12 cellular contexts compared by ENCODE assay signal in the genomic region with DNA sequence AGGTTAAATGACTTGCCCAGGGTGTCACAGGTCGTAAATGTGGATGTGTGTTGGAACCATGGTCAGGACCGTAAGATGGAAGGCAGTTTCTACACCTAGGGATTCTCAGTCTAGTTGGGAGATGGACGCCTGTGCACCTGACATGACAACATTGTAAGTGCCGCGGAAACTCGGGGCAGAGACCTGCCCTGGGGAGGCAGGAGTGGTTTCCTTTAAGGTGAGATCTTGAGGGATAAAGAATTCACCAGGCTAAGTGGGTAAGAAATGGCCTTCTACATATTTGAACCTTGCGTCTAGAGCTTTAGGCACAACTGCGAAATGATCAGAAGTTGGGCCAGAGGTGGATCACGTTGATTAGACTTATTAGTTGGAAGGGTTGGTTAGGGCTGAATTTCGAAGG. TPM values are rescaled to one million over a fixed set of nuclear protein-coding genes. Genes with fewer than 3 reads are reported as not detected.
DNase-seq lines count a peak whose midpoint lies in the region; ATAC-seq, FAIRE-seq and TF ChIP-seq lines count a peak whose summit lies in the region.
"Had no signal": no experiment of that assay in that cellular context is flagged by ENCODE, and none has a peak within 500 bp of the region (broad histone marks: within the 10 kb centered on the region; RNA-seq: fewer than 3 reads in every experiment).

No MANE protein-coding gene starts in this region.

- H3K27me3 ChIP-seq in GM12878 (replicated peaks in 1 of 2; ENCODE audit: control insufficient read depth in 2 of 2, insufficient read depth in 2 of 2, low read length in 1 of 2) = no peaks in the 10 kb centered on the region
- H3K27me3 ChIP-seq: uterus had no signal

- TF ChIP-seq EP300 in GM12878 (IDR thresholded peaks at IDR 0.05; ENCODE audit: borderline replicate concordance in 1 of 2, control insufficient read depth in 1 of 2, low read depth in 2 of 2, low read length in 2 of 2) = no peak

- ATAC-seq in GM12878 (no peak), HG02642 (IDR thresholded peaks at IDR 0.05; ENCODE audit: poor library complexity, unreplicated experiment) (no peak)
- ATAC-seq in natural killer cell treated with Interleukin-12 subunit alpha and Interleukin-12 subunit beta and Interleukin-15 and Interleukin-18, amount 100 ng/mL, for 72 hours = no peak

- intact Hi-C loops in CD14-positive monocyte (cut with micrococcal nuclease) (loop anchor here in 1 of 2 donors (5.0 kb wide), 1 partner anchor 279 kb away; no protein-coding TSS in a partner anchor), GM12878 (cut with micrococcal nuclease; ENCODE audit: unreplicated experiment) (loop anchor here (2.0 kb wide), 1 partner anchor 87 kb away; no protein-coding TSS in a partner anchor)

- RAD21 ChIA-PET in GM12878 (lab: Charles Lee; ENCODE audit: unreplicated experiment) = no interaction called here

- in situ Hi-C loops in GM12878 (cut with MboI) = no loop called here

- no peak overlapping the region for H3K27ac ChIP-seq in GM12878 (ENCODE audit: control insufficient read depth, insufficient read depth)
- H3K27ac ChIP-seq: RWPE1 had no signal

- H3K4me1 Mint-ChIP-seq in CD14-positive monocyte = peaks cover 83% of the 10 kb centered on the region
- peaks cover 66 to 69% of the 10 kb centered on the region in 2 donors for H3K4me1 Mint-ChIP-seq in natural killer cell treated with Interleukin-12 subunit alpha and Interleukin-12 subunit beta and Interleukin-15 and Interleukin-18, amount 100 ng/mL, for 72 hours (ENCODE audit: low read depth in 2 of 2)

- peaks cover 24% of the 10 kb centered on the region for H3K4me1 ChIP-seq in GM12878 (ENCODE audit: control insufficient read depth, insufficient read depth, low read length)

- peak overlapping the region; percentile 71 for H3K4me2 ChIP-seq in GM12878 (ENCODE audit: control insufficient read depth, insufficient read depth)

- TSS peak; percentile 71 for BruUV-seq in GM12878 (replicated peaks; lab: Mats Ljungman, UMichigan)

- no peak for TF ChIP-seq RAD21 in GM12878 (IDR thresholded peaks at IDR 0.05; ENCODE audit: insufficient read depth, low read depth, low read length)

- SMC1A ChIA-PET in GM12878 (lab: Charles Lee; ENCODE audit: uncharacterized antibody, unreplicated experiment) = interaction anchor here (0.8 to 1.5 kb wide), 4 partner anchors 38 to 87 kb away, joined by 3 to 6 read pairs (median 3); no protein-coding TSS in a partner anchor

- H3K9ac ChIP-seq in GM12878 (ENCODE audit: control insufficient read depth, insufficient read depth, low read length) = no peak overlapping the region

- H3K9me3 ChIP-seq in GM12878 (replicated peaks; ENCODE audit: control insufficient read depth, insufficient read depth, low read length) = no peaks in the 10 kb centered on the region
- H3K9me3 ChIP-seq: uterus had no signal

- CTCF ChIA-PET in GM12878 (lab: Yijun Ruan, JAX) = interaction anchor here (1.0 to 2.6 kb wide), 5 partner anchors 10 to 88 kb away, joined by 4 to 21 read pairs (median 5); no protein-coding TSS in a partner anchor

- FAIRE-seq in GM12878 (lab: Jason Lieb, UNC) = no peak

- H3K4me3 Mint-ChIP-seq in CD14-positive monocyte = peak overlapping the region; percentile 91 to 93
- H3K4me3 Mint-ChIP-seq in natural killer cell treated with Interleukin-12 subunit alpha and Interleukin-12 subunit beta and Interleukin-15 and Interleukin-18, amount 100 ng/mL, for 72 hours = peak overlapping the region; percentile 87

- no peaks in the 10 kb centered on the region for H3K9me3 Mint-ChIP-seq in CD14-positive monocyte
- H3K9me3 Mint-ChIP-seq in natural killer cell treated with Interleukin-12 subunit alpha and Interleukin-12 subunit beta and Interleukin-15 and Interleukin-18, amount 100 ng/mL, for 72 hours = no peaks in the 10 kb centered on the region

- H3K27ac Mint-ChIP-seq in CD14-positive monocyte = peak overlapping the region; percentile 10 to 90 (median 78)
- peak overlapping the region; percentile 92 to 95 for H3K27ac Mint-ChIP-seq in natural killer cell treated with Interleukin-12 subunit alpha and Interleukin-12 subunit beta and Interleukin-15 and Interleukin-18, amount 100 ng/mL, for 72 hours

- peaks cover 20 to 21% of the 10 kb centered on the region in 2 donors for H3K36me3 Mint-ChIP-seq in CD14-positive monocyte
- no peaks in the 10 kb centered on the region for H3K36me3 Mint-ChIP-seq in natural killer cell treated with Interleukin-12 subunit alpha and Interleukin-12 subunit beta and Interleukin-15 and Interleukin-18, amount 100 ng/mL, for 72 hours

- H3K27me3 Mint-ChIP-seq in CD14-positive monocyte (ENCODE audit: low read depth in 3 of 3) = peaks cover 0 to 2% (median 0%) of the 10 kb centered on the region in 3 donors
- no peaks in the 10 kb centered on the region for H3K27me3 Mint-ChIP-seq in natural killer cell treated with Interleukin-12 subunit alpha and Interleukin-12 subunit beta and Interleukin-15 and Interleukin-18, amount 100 ng/mL, for 72 hours

- H2AFZ ChIP-seq in GM12878 (ENCODE audit: control insufficient read depth, low read depth, low read length) = no peak overlapping the region

- 30% methylated on average over 10 of the region's 10 CpGs for WGBS in GM12878 (ENCODE audit: insufficient coverage, insufficient replicate concordance, low lambda C conversion rate, missing lambda C conversion rate)

- DNase-seq in CD14-positive monocyte (ENCODE audit: low spot score) (no peak), HFF-Myc (ENCODE audit: extremely low read depth, low read depth) (no peak), GM12878 (ENCODE audit: low read depth, low spot score) (no peak), hypothalamus (lab: John Stamatoyannopoulos, UW) (no peak), kidney glomerular epithelial cell (lab: John Stamatoyannopoulos, UW) (no peak), nucleus accumbens (lab: John Stamatoyannopoulos, UW) (no peak)
- no peak for DNase-seq in natural killer cell treated with Interleukin-12 subunit alpha and Interleukin-12 subunit beta and Interleukin-15 and Interleukin-18, amount 100 ng/mL, for 72 hours (ENCODE audit: low spot score)
- DNase-seq: NCI-H1092, uterus had no signal

- H4K20me1 ChIP-seq in GM12878 (ENCODE audit: control insufficient read depth, insufficient read depth) = no peaks in the 10 kb centered on the region

- H3K79me2 ChIP-seq in GM12878 (ENCODE audit: control insufficient read depth, insufficient read depth, low read length) = peaks cover 59% of the 10 kb centered on the region

- POLR2A ChIA-PET in GM12878 (lab: Charles Lee) = interaction anchor here (0.5 kb wide), 1 partner anchor 265 kb away, joined by 7 read pairs; no protein-coding TSS in a partner anchor

- TF ChIP-seq POLR2A in GM12878 (IDR thresholded peaks at IDR 0.05; ENCODE audit: low read depth, low read length) = no peak

- 0 out of 4 replicates have a peak, but pooled peaks cover 0 to 4% of the 10 kb centered on the region in 2 experiments for H3K36me3 ChIP-seq in GM12878 (ENCODE audit: control insufficient read depth in 2 of 2, insufficient read depth in 2 of 2, low read length in 1 of 2)
- H3K36me3 ChIP-seq: uterus had no signal

- H3K4me3 ChIP-seq in HFF-Myc (replicated peaks; ENCODE audit: low read depth, low read length) (peak overlapping the region; percentile 84), GM12878 (peak overlapping the region; percentile 85)

- TF ChIP-seq CTCF in CD14-positive monocyte (IDR thresholded peaks at IDR 0.05) (no peak), HFF-Myc (IDR thresholded peaks at IDR 0.05; ENCODE audit: low read depth, low read length, missing control alignments) (no peak), GM12878 (IDR thresholded peaks at IDR 0.05 in 2 of 3, conservative IDR thresholded peaks at IDR 0.05 in 1 of 3; ENCODE audit: control insufficient read depth in 2 of 3, extremely low read depth in 1 of 3, insufficient read depth in 1 of 3, low read depth in 3 of 3, low read length in 3 of 3) (no peak)

RNA-seq across cellular contexts. Expression of a gene that starts 1.6 kb away (rescaled TPM):
- 10 to 100 TPM; 14.5 to 16.6 TPM for polyA plus RNA-seq in CD14-positive monocyte
- 96.2 and 112 TPM in 2 replicates for total RNA-seq in GM12878 (2013; cell fraction: nucleolus; rRNA removed)
- 22.6 and 29.2 TPM in 2 replicates for total RNA-seq in GM12878 (2014; rRNA removed)
- 25.2 and 25.6 TPM in 2 replicates for total RNA-seq in GM12878 (2014; rRNA removed; fragmentation: Illumina TruSeq; extraction: Trizol)
- 81.9 and 82.7 TPM in 2 replicates for total RNA-seq in GM12878 (2021)
- polyA plus RNA-seq in GM12878 (2011; ENCODE audit: low read depth) = 55.1 TPM
- 12.0 and 15.4 TPM in 2 replicates for polyA plus RNA-seq in GM12878 (2011; rRNA removed)
- 7.8 and 9.9 TPM in 2 replicates for polyA plus RNA-seq in GM12878 (2011; cell fraction: cytosol; rRNA removed)
- 110 and 119 TPM in 2 replicates for polyA plus RNA-seq in GM12878 (2011; cell fraction: nucleus; rRNA removed)
- 70.0 and 82.2 TPM in 2 replicates for polyA plus RNA-seq in GM12878 (2012)
- polyA plus RNA-seq in GM12878 (2014; fragmentation: Illumina TruSeq; extraction: Trizol) = 18.6 and 28.5 TPM in 2 replicates
- polyA plus RNA-seq in GM12878 (2014; fragmentation: Nextera tagmentation; extraction: Ambion mirVana) = 1 to 10 TPM; 2.7 to 3.1 TPM
- polyA plus RNA-seq in GM12878 (2014; rRNA removed) = 53.5 and 57.9 TPM in 2 replicates
- 10 to 100 TPM; 29.2 to 32.1 TPM for polyA plus RNA-seq in GM12878 (2016; fragmentation: Nextera tagmentation; extraction: Ambion mirVana)
- polyA minus RNA-seq in GM12878 (2011; rRNA and poly(A)+ RNA removed) = 25.9 and 28.8 TPM in 2 replicates
- polyA minus RNA-seq in GM12878 (2011; cell fraction: cytosol; rRNA and poly(A)+ RNA removed) = 4.5 and 6.2 TPM in 2 replicates
- 16.9 and 28.6 TPM in 2 replicates for polyA minus RNA-seq in GM12878 (2011; cell fraction: nucleus; rRNA and poly(A)+ RNA removed)
- 100 to 1,000 TPM in 1 of 2 donors, 10 to 100 TPM in 1; 82.4 to 124 TPM for total RNA-seq in natural killer cell treated with Interleukin-12 subunit alpha and Interleukin-12 subunit beta and Interleukin-15 and Interleukin-18, amount 100 ng/mL, for 72 hours

RNA-seq across cellular contexts. Expression of a gene that starts 48.3 kb away (rescaled TPM):
- polyA plus RNA-seq in CD14-positive monocyte = under 1 TPM in 1 of 2 donors, not detected in 1; 0.87 TPM
- total RNA-seq in GM12878 (2013; cell fraction: nucleolus; rRNA removed) = 0.08 and 0.10 TPM in 2 replicates
- not detected in 2 replicates for total RNA-seq in GM12878 (2014; rRNA removed)
- total RNA-seq in GM12878 (2014; rRNA removed; fragmentation: Illumina TruSeq; extraction: Trizol) = not detected in 2 replicates
- 0.69 TPM in 1 of 2 replicates, not detected in the other for total RNA-seq in GM12878 (2021)
- polyA plus RNA-seq in GM12878 (2011; ENCODE audit: low read depth) = 0.09 TPM
- polyA plus RNA-seq in GM12878 (2011; rRNA removed) = not detected in 2 replicates
- 0.01 TPM in 1 of 2 replicates, not detected in the other for polyA plus RNA-seq in GM12878 (2011; cell fraction: cytosol; rRNA removed)
- not detected in 2 replicates for polyA plus RNA-seq in GM12878 (2011; cell fraction: nucleus; rRNA removed)
- 0.04 and 0.48 TPM in 2 replicates for polyA plus RNA-seq in GM12878 (2012)
- polyA plus RNA-seq in GM12878 (2014; fragmentation: Illumina TruSeq; extraction: Trizol) = 0.06 TPM in 1 of 2 replicates, not detected in the other
- polyA plus RNA-seq in GM12878 (2014; fragmentation: Nextera tagmentation; extraction: Ambion mirVana) = under 1 TPM in 1 of 2 experiments, not detected in 1; 0.47 TPM
- not detected in 2 replicates for polyA plus RNA-seq in GM12878 (2014; rRNA removed)
- not detected for polyA plus RNA-seq in GM12878 (2016; fragmentation: Nextera tagmentation; extraction: Ambion mirVana)
- not detected in 2 replicates for polyA minus RNA-seq in GM12878 (2011; rRNA and poly(A)+ RNA removed)
- not detected in 2 replicates for polyA minus RNA-seq in GM12878 (2011; cell fraction: cytosol; rRNA and poly(A)+ RNA removed)
- not detected in 2 replicates for polyA minus RNA-seq in GM12878 (2011; cell fraction: nucleus; rRNA and poly(A)+ RNA removed)
- total RNA-seq in natural killer cell treated with Interleukin-12 subunit alpha and Interleukin-12 subunit beta and Interleukin-15 and Interleukin-18, amount 100 ng/mL, for 72 hours = under 1 TPM in 1 of 2 donors, not detected in 1; 0.05 TPM
- total RNA-seq: kidney epithelial cell had no signal
